9 cellular contexts compared by ENCODE assay signal in genomic region chr1:201715801-201716741, GRCh38.
DNase-seq lines count a peak whose midpoint lies in the region; ATAC-seq and TF ChIP-seq lines count a peak whose summit lies in the region.
"Had no signal": no experiment of that assay in that cellular context is flagged by ENCODE, and none has a peak within 500 bp of the region (broad histone marks: within the 10 kb centered on the region; RNA-seq: fewer than 3 reads in every experiment).

No MANE protein-coding gene starts in this region.

- intact Hi-C loops in Caco-2 (cut with micrococcal nuclease; ENCODE audit: unreplicated experiment) = no loop called here

- H3K27me3 Mint-ChIP-seq in nephron progenitor cell (ENCODE audit: low read depth, poor library complexity) (peaks cover 20% of the 10 kb centered on the region), Caco-2 (ENCODE audit: insufficient read depth, unreplicated experiment) (peaks cover 20% of the 10 kb centered on the region)
- H3K27me3 Mint-ChIP-seq in CD8-positive, alpha-beta memory T cell = peaks cover 0 to 10% of the 10 kb centered on the region in 2 donors

- peak overlapping the region; percentile 93 for H3K27ac Mint-ChIP-seq in nephron progenitor cell
- H3K27ac Mint-ChIP-seq in Caco-2 (ENCODE audit: unreplicated experiment) = no peak overlapping the region
- H3K27ac Mint-ChIP-seq in CD8-positive, alpha-beta memory T cell = no peak overlapping the region

- POLR2A ChIA-PET in Caco-2 (lab: Charles Lee) = no interaction called here
- POLR2A ChIA-PET in CD8-positive, alpha-beta memory T cell (lab: Charles Lee) = no interaction called here

- ATAC-seq in GM21723 (IDR thresholded peaks at IDR 0.05; ENCODE audit: unreplicated experiment) = no peak
- no peak for ATAC-seq in HG02798 (IDR thresholded peaks at IDR 0.05; ENCODE audit: poor library complexity, unreplicated experiment)

- no peak overlapping the region for H3K4me3 ChIP-seq in brain microvascular endothelial cell (ENCODE audit: low read depth, low read length)
- H3K4me3 ChIP-seq in Caco-2 (ENCODE audit: low read depth, low read length) = no peak overlapping the region
- no peak overlapping the region for H3K4me3 ChIP-seq in CD8-positive, alpha-beta memory T cell (ENCODE audit: low read length)

- peaks cover 82% of the 10 kb centered on the region for H3K4me1 Mint-ChIP-seq in nephron progenitor cell
- H3K4me1 Mint-ChIP-seq in Caco-2 (ENCODE audit: low read depth, unreplicated experiment) = no peaks in the 10 kb centered on the region
- no peaks in the 10 kb centered on the region for H3K4me1 Mint-ChIP-seq in CD8-positive, alpha-beta memory T cell

- H3K27ac ChIP-seq in brain microvascular endothelial cell = peak overlapping the region; percentile 91
- H3K27ac ChIP-seq in CD8-positive, alpha-beta memory T cell (ENCODE audit: low read depth, low read length) = no peak overlapping the region

- DNase-seq in Ammon's horn (ENCODE audit: low spot score) (peak; percentile 74), Kasumi-1 (lab: John Stamatoyannopoulos, UW) (peak; percentile 85 to 93), brain microvascular endothelial cell (no peak), nephron progenitor cell (no peak), Caco-2 (no peak)
- no peak for DNase-seq in CD8-positive, alpha-beta memory T cell
- DNase-seq: SHP77 had no signal

- H3K27me3 ChIP-seq in brain microvascular endothelial cell (replicated peaks) (no peaks in the 10 kb centered on the region), Caco-2 (replicated peaks; ENCODE audit: control insufficient read depth, insufficient read depth, low read length) (no peaks in the 10 kb centered on the region)
- no peaks in the 10 kb centered on the region for H3K27me3 ChIP-seq in CD8-positive, alpha-beta memory T cell (ENCODE audit: insufficient read depth, low read length, poor library complexity, severe bottlenecking)

- H3K9me3 ChIP-seq in Caco-2 = no peaks in the 10 kb centered on the region
- H3K9me3 ChIP-seq in CD8-positive, alpha-beta memory T cell (ENCODE audit: low read length) = no peaks in the 10 kb centered on the region

- TF ChIP-seq CTCF in brain microvascular endothelial cell (IDR thresholded peaks at IDR 0.05; ENCODE audit: low read depth, low read length, missing control alignments) (no peak), nephron progenitor cell (IDR thresholded peaks at IDR 0.05) (no peak), Caco-2 (IDR thresholded peaks at IDR 0.05; ENCODE audit: insufficient read depth in 1 of 2, low read depth in 1 of 2, low read length in 1 of 2, severe bottlenecking in 1 of 2, unreplicated experiment in 1 of 2) (no peak)

- H3K36me3 Mint-ChIP-seq in nephron progenitor cell (ENCODE audit: low read depth) = peaks cover 7% of the 10 kb centered on the region
- no peaks in the 10 kb centered on the region for H3K36me3 Mint-ChIP-seq in Caco-2 (ENCODE audit: insufficient read depth, unreplicated experiment)
- H3K36me3 Mint-ChIP-seq in CD8-positive, alpha-beta memory T cell = no peaks in the 10 kb centered on the region

- H3K36me3 ChIP-seq in brain microvascular endothelial cell (replicated peaks) (peaks cover 72% of the 10 kb centered on the region), Caco-2 (ENCODE audit: control insufficient read depth, insufficient read depth, low read length) (no peaks in the 10 kb centered on the region)
- H3K36me3 ChIP-seq in CD8-positive, alpha-beta memory T cell (ENCODE audit: insufficient read depth, low read length) = no peaks in the 10 kb centered on the region

- CTCF ChIA-PET in Caco-2 (lab: Charles Lee) = interaction anchor here (1.0 to 2.1 kb wide), 2 partner anchors 77 to 268 kb away, joined by 3 to 5 read pairs; no protein-coding TSS in a partner anchor
- CTCF ChIA-PET in CD8-positive, alpha-beta memory T cell (lab: Charles Lee) = no interaction called here

- BruUV-seq in Caco-2 (replicated peaks; lab: Mats Ljungman, UMichigan) = no TSS peak

- no peak overlapping the region for H3K4me3 Mint-ChIP-seq in nephron progenitor cell
- no peak overlapping the region for H3K4me3 Mint-ChIP-seq in Caco-2 (ENCODE audit: unreplicated experiment)
- no peak overlapping the region for H3K4me3 Mint-ChIP-seq in CD8-positive, alpha-beta memory T cell

- 0 out of 2 replicates have a peak, but pooled peaks cover 8% of the 10 kb centered on the region for H3K4me1 ChIP-seq in Caco-2
- H3K4me1 ChIP-seq in CD8-positive, alpha-beta memory T cell (ENCODE audit: insufficient read depth, low read length) = no peaks in the 10 kb centered on the region

- in situ Hi-C loops in brain microvascular endothelial cell (cut with HindIII; ENCODE audit: low pct_ligation_motif_present, low sequenced_read_pairs) = no loop called here

- H3K9me3 Mint-ChIP-seq in nephron progenitor cell (no peaks in the 10 kb centered on the region), Caco-2 (ENCODE audit: unreplicated experiment) (no peaks in the 10 kb centered on the region)
- no peaks in the 10 kb centered on the region for H3K9me3 Mint-ChIP-seq in CD8-positive, alpha-beta memory T cell

Comparison
In these comparisons a context has a peak if more than half of its experiments do, and no peak if none do; other contexts are left out.
1. DNase-seq: peak in Ammon's horn (single experiment) and Kasumi-1 (2 of 2); none in brain microvascular endothelial cell (single experiment), nephron progenitor cell (single experiment), Caco-2 (0 of 2) and CD8-positive, alpha-beta memory T cell (0 of 5).